Comparison of ENCODE assay signal across 8 cellular contexts in the genomic region with DNA sequence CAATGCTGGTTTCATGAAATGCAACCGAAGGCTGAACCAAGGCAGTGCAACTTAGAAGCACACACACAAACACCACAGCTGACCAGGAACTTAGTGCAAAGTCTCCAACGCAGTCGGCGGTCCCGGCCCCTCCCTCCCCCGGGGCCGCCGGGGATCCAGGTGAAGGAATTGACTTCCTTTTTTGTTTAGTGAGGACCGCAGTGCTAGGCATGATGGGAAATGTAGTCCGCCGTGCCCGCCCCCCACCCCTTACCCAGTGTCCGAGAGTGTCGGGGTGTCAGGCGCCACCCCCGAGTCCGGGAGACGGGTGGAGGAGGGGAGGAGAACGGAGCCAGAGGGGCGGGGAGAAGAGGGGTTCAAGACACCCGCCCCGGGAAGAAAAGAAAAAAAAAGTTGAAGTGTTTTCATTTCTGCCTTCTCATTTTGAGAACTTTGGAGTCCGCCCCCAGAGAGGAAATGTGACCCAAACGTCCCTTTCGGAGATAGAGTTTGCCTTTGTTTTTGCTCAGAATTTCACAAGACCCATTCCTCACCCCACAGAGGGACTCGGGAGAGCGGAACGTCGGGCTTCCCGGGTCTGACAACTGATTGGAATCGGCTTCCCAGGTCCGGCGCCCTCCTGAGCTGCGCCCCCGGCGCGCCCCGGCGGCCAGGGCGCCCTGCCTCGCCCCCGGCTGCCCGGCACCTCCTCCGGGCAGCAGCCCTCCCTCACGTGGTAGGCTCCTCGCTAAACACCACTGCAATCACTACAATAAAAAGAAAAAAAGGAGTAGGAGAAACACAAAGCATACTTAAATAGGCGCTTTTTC. TPM values are rescaled to one million over a fixed set of nuclear protein-coding genes. Genes with fewer than 3 reads are reported as not detected.
A peak's percentile ranks its signal among the peaks of the same experiment; 100 is the strongest.
DNase-seq lines count a peak whose midpoint lies in the region; ATAC-seq and TF ChIP-seq lines count a peak whose summit lies in the region.

No MANE protein-coding gene starts in this region.

- intact Hi-C loops in tibial artery (cut with DNase I; ENCODE audit: low total_unique reads), result loop anchor here (2.0 to 5.0 kb wide), 6 partner anchors 35 to 433 kb away; no protein-coding TSS in a partner anchor

- H3K27me3 ChIP-seq in Peyer's patch (no peaks in the 10 kb centered on the region), foreskin keratinocyte (no peaks in the 10 kb centered on the region), tibial artery (no peaks in the 10 kb centered on the region)

- H3K36me3 ChIP-seq in Peyer's patch (no peaks in the 10 kb centered on the region), tibial artery (no peaks in the 10 kb centered on the region)

- no peaks in the 10 kb centered on the region for H3K9me3 ChIP-seq in Peyer's patch
- H3K9me3 ChIP-seq in tibial artery, result no peaks in the 10 kb centered on the region

- H3K36me3 Mint-ChIP-seq in activated naive CD4-positive, alpha-beta T cell treated with anti-CD3 and anti-CD28 coated beads, Interleukin-2, amount 10 ng/mL, durations not matched to agents 7 days and 5 days, result no peaks in the 10 kb centered on the region
- no peaks in the 10 kb centered on the region for H3K36me3 Mint-ChIP-seq in natural killer cell treated with Interleukin-12 subunit alpha and Interleukin-12 subunit beta and Interleukin-15 and Interleukin-18, amount 100 ng/mL, for 72 hours

- peak; percentile 88 for DNase-seq in DMS 273 (lab: John Stamatoyannopoulos, UW; ENCODE audit: unreplicated experiment)
- peak; percentile 78 for DNase-seq in HS-27A (ENCODE audit: low read depth)
- DNase-seq in Peyer's patch, result peak; percentile 70 to 92 (median 90)
- DNase-seq in activated naive CD4-positive, alpha-beta T cell treated with anti-CD3 and anti-CD28 coated beads, Interleukin-2, amount 10 ng/mL, durations not matched to agents 7 days and 5 days, result peak; percentile 73
- DNase-seq in foreskin keratinocyte, result peak; percentile 83 to 91
- no peak for DNase-seq in natural killer cell treated with Interleukin-12 subunit alpha and Interleukin-12 subunit beta and Interleukin-15 and Interleukin-18, amount 100 ng/mL, for 72 hours (ENCODE audit: low spot score)
- peak; percentile 90 to 95 for DNase-seq in tibial artery

- H3K4me3 ChIP-seq in Peyer's patch (peak overlapping the region; percentile 48 to 96 (median 76)), tibial artery (peak overlapping the region; percentile 99 to 100)

- peak; percentile 33 for ATAC-seq in foreskin keratinocyte
- no peak for ATAC-seq in natural killer cell treated with Interleukin-12 subunit alpha and Interleukin-12 subunit beta and Interleukin-15 and Interleukin-18, amount 100 ng/mL, for 72 hours
- ATAC-seq in GM18517 (IDR thresholded peaks at IDR 0.05; ENCODE audit: unreplicated experiment), result no peak

- peak; percentile 17 to 78 for TF ChIP-seq POLR2A in Peyer's patch (IDR thresholded peaks at IDR 0.05)

- no peaks in the 10 kb centered on the region for H3K9me3 Mint-ChIP-seq in activated naive CD4-positive, alpha-beta T cell treated with anti-CD3 and anti-CD28 coated beads, Interleukin-2, amount 10 ng/mL, durations not matched to agents 7 days and 5 days
- H3K9me3 Mint-ChIP-seq in natural killer cell treated with Interleukin-12 subunit alpha and Interleukin-12 subunit beta and Interleukin-15 and Interleukin-18, amount 100 ng/mL, for 72 hours, result no peaks in the 10 kb centered on the region

- CTCF ChIA-PET in activated naive CD4-positive, alpha-beta T cell treated with anti-CD3 and anti-CD28 coated beads, Interleukin-2, amount 10 ng/mL, durations not matched to agents 7 days and 5 days (lab: Charles Lee), result interaction anchor here (4.3 to 4.8 kb wide), 2 partner anchors 34 to 45 kb away, joined by 35 to 55 read pairs; no protein-coding TSS in a partner anchor

- H3K4me1 ChIP-seq in Peyer's patch (peaks cover 5 to 35% (median 14%) of the 10 kb centered on the region in 4 donors), foreskin keratinocyte (peaks cover 12% of the 10 kb centered on the region), tibial artery (peaks cover 4 to 30% (median 24%) of the 10 kb centered on the region in 4 donors)

- H3K27me3 Mint-ChIP-seq in activated naive CD4-positive, alpha-beta T cell treated with anti-CD3 and anti-CD28 coated beads, Interleukin-2, amount 10 ng/mL, durations not matched to agents 7 days and 5 days, result peaks cover 83% of the 10 kb centered on the region
- peaks cover 6 to 11% of the 10 kb centered on the region in 2 donors for H3K27me3 Mint-ChIP-seq in natural killer cell treated with Interleukin-12 subunit alpha and Interleukin-12 subunit beta and Interleukin-15 and Interleukin-18, amount 100 ng/mL, for 72 hours

- peak overlapping the region; percentile 75 for H3K4me3 Mint-ChIP-seq in activated naive CD4-positive, alpha-beta T cell treated with anti-CD3 and anti-CD28 coated beads, Interleukin-2, amount 10 ng/mL, durations not matched to agents 7 days and 5 days
- peak overlapping the region; percentile 88 for H3K4me3 Mint-ChIP-seq in natural killer cell treated with Interleukin-12 subunit alpha and Interleukin-12 subunit beta and Interleukin-15 and Interleukin-18, amount 100 ng/mL, for 72 hours

- H3K4me1 Mint-ChIP-seq in activated naive CD4-positive, alpha-beta T cell treated with anti-CD3 and anti-CD28 coated beads, Interleukin-2, amount 10 ng/mL, durations not matched to agents 7 days and 5 days, result peaks cover 22% of the 10 kb centered on the region
- H3K4me1 Mint-ChIP-seq in natural killer cell treated with Interleukin-12 subunit alpha and Interleukin-12 subunit beta and Interleukin-15 and Interleukin-18, amount 100 ng/mL, for 72 hours (ENCODE audit: low read depth in 2 of 2), result peaks cover 0 to 10% of the 10 kb centered on the region in 2 donors

- H3K27ac ChIP-seq in Peyer's patch, result peak overlapping the region; percentile 81 to 98 (median 94)
- peak overlapping the region; percentile 40 for H3K27ac ChIP-seq in foreskin keratinocyte
- H3K27ac ChIP-seq in tibial artery, result peak overlapping the region; percentile 99 to 100

- peak in 2 of 6 experiments; percentile 8 to 11 for TF ChIP-seq CTCF in Peyer's patch (IDR thresholded peaks at IDR 0.05)
- no peak for TF ChIP-seq CTCF in foreskin keratinocyte (conservative IDR thresholded peaks at IDR 0.05)
- no peak for TF ChIP-seq CTCF in tibial artery (IDR thresholded peaks at IDR 0.05)

- H3K27ac Mint-ChIP-seq in activated naive CD4-positive, alpha-beta T cell treated with anti-CD3 and anti-CD28 coated beads, Interleukin-2, amount 10 ng/mL, durations not matched to agents 7 days and 5 days, result peak overlapping the region; percentile 75
- peak overlapping the region in 1 of 2 donors; percentile 45 for H3K27ac Mint-ChIP-seq in natural killer cell treated with Interleukin-12 subunit alpha and Interleukin-12 subunit beta and Interleukin-15 and Interleukin-18, amount 100 ng/mL, for 72 hours

RNA-seq across cellular contexts. Expression of gene IER5L, which starts 2.0 kb away (rescaled TPM):
- 1 to 10 TPM; 2.3 to 2.9 (median 2.6) TPM for total RNA-seq in Peyer's patch
- 10.7 and 11.6 TPM in 2 replicates for total RNA-seq in foreskin keratinocyte
- 12.8 and 13.8 TPM in 2 replicates for polyA plus RNA-seq in foreskin keratinocyte
- total RNA-seq in natural killer cell treated with Interleukin-12 subunit alpha and Interleukin-12 subunit beta and Interleukin-15 and Interleukin-18, amount 100 ng/mL, for 72 hours, result 1 to 10 TPM in 1 of 2 donors, under 1 TPM in 1; 0.64 to 1.8 TPM

Comparison
In these comparisons a context has a peak if more than half of its experiments do, and no peak if none do; other contexts are left out.
1. H3K27ac ChIP-seq: peak in every context shown above with its lines; median percentile 100 in tibial artery; 94 in Peyer's patch; 40 in foreskin keratinocyte.